ENCODE assay signal across 1 cellular context in genomic region chr1:230321741-230322420, GRCh38.
TF ChIP-seq lines count a peak whose summit lies in the region.

No MANE protein-coding gene starts in this region.

TF ChIP-seq in K562, 482 proteins besides CTCF, POLR2A, EP300 and RAD21 (continued from another document):
- TF ChIP-seq MGA (IDR thresholded peaks at IDR 0.05) (peak; percentile 53), L3MBTL2 (IDR thresholded peaks at IDR 0.05) (peak; percentile 45; the same call in 1 of the 2 replicates), USF1 (CRISPR knock-in tag; IDR thresholded peaks at IDR 0.05) (peak; percentile 37; the same call in 1 of the 2 replicates), BMI1 (IDR thresholded peaks at IDR 0.05; ENCODE audit: low read length) (no peak), MAX (CRISPR knock-in tag; IDR thresholded peaks at IDR 0.05) (peak; percentile 54), MBD2 (IDR thresholded peaks at IDR 0.05; ENCODE audit: borderline replicate concordance, low read depth) (no peak), E2F6 (IDR thresholded peaks at IDR 0.05; ENCODE audit: borderline replicate concordance in 1 of 2, extremely low read depth in 1 of 2, insufficient read depth in 1 of 2, insufficient read length in 1 of 2, low read depth in 1 of 2, low read length in 1 of 2, poor library complexity in 1 of 2, severe bottlenecking in 1 of 2) (peak in 1 of 2 experiments; percentile 64), POLR3G (IDR thresholded peaks at IDR 0.05; ENCODE audit: extremely low read depth, insufficient read length, insufficient replicate concordance) (no peak), SLC30A9 (CRISPR knock-in tag; IDR thresholded peaks at IDR 0.05) (no peak), ZNF76 (CRISPR knock-in tag; IDR thresholded peaks at IDR 0.05; ENCODE audit: borderline replicate concordance) (no peak), USF2 (CRISPR knock-in tag; IDR thresholded peaks at IDR 0.05) (peak; percentile 34; the same call in 1 of the 2 replicates), DPF2 (IDR thresholded peaks at IDR 0.05) (no peak)
